ENCODE assay signal across 12 cellular contexts in genomic region chr20:11646359-11646758, GRCh38.
"Had no signal": no experiment of that assay in that cellular context is flagged by ENCODE, and none has a peak within 500 bp of the region (broad histone marks: within the 10 kb centered on the region; RNA-seq: fewer than 3 reads in every experiment).

No MANE protein-coding gene starts in this region.

- ATAC-seq: left lung had no signal

- H3K36me3 ChIP-seq: left lung, ovary, tibial artery had no signal

- DNase-seq: activated CD4-positive, alpha-beta T cell treated with anti-CD3 and anti-CD28 coated beads, Interleukin-2, amount 50 U/mL, for 1 hour; activated effector memory CD4-positive, alpha-beta T cell treated with Interleukin-2 at 50 U/mL for 16 hours; activated T-cell treated with anti-CD3 and anti-CD28 coated beads, Interleukin-2, amount 50 U/mL, for 1 hour; amniotic stem cell; effector memory CD4-positive, alpha-beta T cell; hippocampal formation; mesenchymal stem cell; ovary; stimulated activated CD4-positive, alpha-beta T cell treated with anti-CD3 and anti-CD28 coated beads, Interleukin-12 subunit alpha, Interleukin-12 subunit beta, amount 100 ng/mL, for 4 hours; tibial artery had no signal

- H3K4me1 ChIP-seq: left lung, tibial artery had no signal

- H3K9me3 ChIP-seq: ovary had no signal

- H3K27ac ChIP-seq: epithelial cell of prostate, left lung, ovary, tibial artery had no signal

- H3K27me3 ChIP-seq: left lung, ovary had no signal

- H3K4me3 ChIP-seq: left lung, ovary, tibial artery had no signal
